In genomic region chr1:200282497-200283122, GRCh38 we compare ENCODE assay signal across 19 cellular contexts.
DNase-seq lines count a peak whose midpoint lies in the region; ATAC-seq, FAIRE-seq and TF ChIP-seq lines count a peak whose summit lies in the region.
"Had no signal": no experiment of that assay in that cellular context is flagged by ENCODE, and none has a peak within 500 bp of the region (broad histone marks: within the 10 kb centered on the region; RNA-seq: fewer than 3 reads in every experiment).

No MANE protein-coding gene starts in this region.

- no peak for TF ChIP-seq RAD21 in HepG2 (CRISPR knock-in tag; IDR thresholded peaks at IDR 0.05)

- DNase-seq in HepG2 (ENCODE audit: low spot score) (no peak), right lobe of liver (no peak), OCI-LY7 (ENCODE audit: low spot score) (no peak), naive B cell (no peak), NCI-H2107 treated with DMSO at 0.1 percent for 48 hours (lab: John Stamatoyannopoulos, UW; ENCODE audit: unreplicated experiment) (no peak), GDM1 (lab: John Stamatoyannopoulos, UW) (no peak), adrenal gland (no peak)
- DNase-seq: BE2C; Caco-2; CD4-positive, CD25-positive, alpha-beta regulatory T cell; GM23248; KG1; NCI-H1092; NCI-H146; NCI-H2081; NCI-H748 treated with DMSO at 0.1 percent for 48 hours had no signal

- in situ Hi-C loops in HepG2 (cut with HindIII; ENCODE audit: extremely low pct_ligation_motif_present, low pct_unique_long_range_greater_than_20kb) = loop anchor here (5.0 kb wide), 1 partner anchor 200 kb away; no protein-coding TSS in a partner anchor

- H3K4me2 ChIP-seq in HepG2 (ENCODE audit: low read depth, low read length) (no peak overlapping the region), OCI-LY7 (ENCODE audit: low read length) (0 out of 2 replicates have a peak overlapping the region, but pooled peaks have one; percentile 8)

- no peak overlapping the region for H3K9ac ChIP-seq in HepG2 (ENCODE audit: insufficient read depth, low read depth, low read length)
- H3K9ac ChIP-seq: GM23248 had no signal

- H3K4me1 ChIP-seq in HepG2 (ENCODE audit: insufficient read depth, low read length) (no peaks in the 10 kb centered on the region; the same call in 1 of the 2 replicates), right lobe of liver (no peaks in the 10 kb centered on the region), OCI-LY7 (ENCODE audit: insufficient read depth, low read length, poor library complexity, severe bottlenecking) (peaks cover 32% of the 10 kb centered on the region), adrenal gland (replicated peaks in 1 of 2) (no peaks in the 10 kb centered on the region)
- H3K4me1 ChIP-seq: BE2C, Caco-2, SJSA1 had no signal

- no peak for TF ChIP-seq CTCF in HepG2 (CRISPR knock-in tag; IDR thresholded peaks at IDR 0.05)
- no peak for TF ChIP-seq CTCF in right lobe of liver (IDR thresholded peaks at IDR 0.05)
- no peak for TF ChIP-seq CTCF in OCI-LY7 (conservative IDR thresholded peaks at IDR 0.05; ENCODE audit: low read length)
- TF ChIP-seq CTCF in adrenal gland (IDR thresholded peaks at IDR 0.05) = no peak

- no peak for FAIRE-seq in HepG2 (lab: Jason Lieb, UNC)
- FAIRE-seq: GM12878, GM19239 had no signal

- POLR2A ChIA-PET in HepG2 (lab: Yijun Ruan, JAX) = no interaction called here
- POLR2A ChIA-PET in OCI-LY7 (lab: Charles Lee) = interaction anchor here (0.5 to 0.8 kb wide), 2 partner anchors 17 to 22 kb away, joined by 3 read pairs; no protein-coding TSS in a partner anchor

- H3K27ac ChIP-seq in HepG2 (ENCODE audit: extremely low read length, insufficient read depth, low read length) (no peak overlapping the region), right lobe of liver (no peak overlapping the region), OCI-LY7 (ENCODE audit: low read depth, low read length, poor library complexity, severe bottlenecking) (no peak overlapping the region), adrenal gland (no peak overlapping the region)
- H3K27ac ChIP-seq: GM23248, SJSA1 had no signal

- TF ChIP-seq POLR2A in HepG2 (IDR thresholded peaks at IDR 0.05; ENCODE audit: insufficient read depth in 1 of 2, low read depth in 2 of 2, low read length in 2 of 2) = no peak
- TF ChIP-seq POLR2A in right lobe of liver (IDR thresholded peaks at IDR 0.05) = no peak
- TF ChIP-seq POLR2A in adrenal gland (IDR thresholded peaks at IDR 0.05) = no peak

- TF ChIP-seq EP300 in HepG2 (IDR thresholded peaks at IDR 0.05; ENCODE audit: low read depth in 2 of 2, low read length in 2 of 2) (no peak), HepG2 (CRISPR knock-in tag; IDR thresholded peaks at IDR 0.05; ENCODE audit: borderline replicate concordance) (no peak)

- no peaks in the 10 kb centered on the region for H3K36me3 ChIP-seq in HepG2 (replicated peaks in 1 of 2; ENCODE audit: control insufficient read depth in 1 of 2, insufficient read depth in 2 of 2, low read length in 2 of 2)
- no peaks in the 10 kb centered on the region for H3K36me3 ChIP-seq in right lobe of liver
- no peaks in the 10 kb centered on the region for H3K36me3 ChIP-seq in OCI-LY7 (ENCODE audit: insufficient read depth, low read length)
- no peaks in the 10 kb centered on the region for H3K36me3 ChIP-seq in adrenal gland (replicated peaks in 1 of 2)
- H3K36me3 ChIP-seq: BE2C, SJSA1 had no signal

- H3K36me3 Mint-ChIP-seq in naive B cell = no peaks in the 10 kb centered on the region
- H3K36me3 Mint-ChIP-seq: CD4-positive, CD25-positive, alpha-beta regulatory T cell had no signal

- H3K4me1 Mint-ChIP-seq in naive B cell = peaks cover 26 to 35% (median 31%) of the 10 kb centered on the region in 3 donors
- H3K4me1 Mint-ChIP-seq: CD4-positive, CD25-positive, alpha-beta regulatory T cell had no signal

- H3K9me3 Mint-ChIP-seq in naive B cell = peaks cover 0 to 2% (median 0%) of the 10 kb centered on the region in 7 donors
- H3K9me3 Mint-ChIP-seq: CD4-positive, CD25-positive, alpha-beta regulatory T cell had no signal

- 56% methylated on average over 8 of the region's 9 CpGs for WGBS in HepG2 (ENCODE audit: low lambda C conversion rate)
- 86% methylated on average over 8 of the region's 9 CpGs for WGBS in right lobe of liver (ENCODE audit: insufficient coverage, low coverage, low lambda C conversion rate, missing lambda C conversion rate)
- WGBS in adrenal gland, 4 donors = 74 to 79% (median 74%) methylated on average over 9 of the region's 9 CpGs

- H3K79me2 ChIP-seq in HepG2 (ENCODE audit: insufficient read depth, low read length) = no peaks in the 10 kb centered on the region
- no peaks in the 10 kb centered on the region for H3K79me2 ChIP-seq in OCI-LY7 (ENCODE audit: insufficient read depth, low read depth, low read length)

- H3K4me3 ChIP-seq in HepG2 (replicated peaks in 1 of 3; ENCODE audit: insufficient read depth in 1 of 3, low read depth in 2 of 3, low read length in 3 of 3) (no peak overlapping the region), right lobe of liver (no peak overlapping the region), OCI-LY7 (ENCODE audit: low read depth, low read length, poor library complexity, severe bottlenecking) (no peak overlapping the region), adrenal gland (no peak overlapping the region)
- H3K4me3 ChIP-seq: GM12878, GM23248, SJSA1 had no signal

- no peaks in the 10 kb centered on the region for H3K9me2 ChIP-seq in OCI-LY7 (ENCODE audit: insufficient read depth, low read length)

- no TSS peak for BruUV-seq in HepG2 (replicated peaks; lab: Mats Ljungman, UMichigan)
- BruUV-seq in OCI-LY7 (replicated peaks; lab: Mats Ljungman, UMichigan) = no TSS peak

- CTCF ChIA-PET in HepG2 (lab: Yijun Ruan, JAX; ENCODE audit: low intra/inter-chr PET ratio, low total read pairs) = no interaction called here
- CTCF ChIA-PET in OCI-LY7 (lab: Charles Lee; ENCODE audit: unreplicated experiment) = interaction anchor here (0.7 kb wide), 1 partner anchor 19 kb away, joined by 4 read pairs; no protein-coding TSS in a partner anchor

- intact Hi-C loops in HepG2 (cut with micrococcal nuclease; ENCODE audit: unreplicated experiment) = no loop called here
- intact Hi-C loops in right lobe of liver (cut with DNase I) = no loop called here
- intact Hi-C loops in OCI-LY7 (cut with micrococcal nuclease; ENCODE audit: unreplicated experiment) = no loop called here
- intact Hi-C loops in adrenal gland (cut with DNase I) = loop anchor here (5.0 to 10.0 kb wide), 2 partner anchors 202 to 205 kb away; no protein-coding TSS in a partner anchor

- H3K9me3 ChIP-seq in HepG2 (ENCODE audit: low read length) (no peaks in the 10 kb centered on the region), right lobe of liver (no peaks in the 10 kb centered on the region), OCI-LY7 (ENCODE audit: low read length) (no peaks in the 10 kb centered on the region), adrenal gland (replicated peaks in 1 of 3) (no peaks in the 10 kb centered on the region)
- H3K9me3 ChIP-seq: BE2C, Caco-2, SJSA1 had no signal

- no peak overlapping the region for H3K27ac Mint-ChIP-seq in naive B cell
- H3K27ac Mint-ChIP-seq: CD4-positive, CD25-positive, alpha-beta regulatory T cell had no signal

- H3K4me3 Mint-ChIP-seq in naive B cell = no peak overlapping the region
- H3K4me3 Mint-ChIP-seq: CD4-positive, CD25-positive, alpha-beta regulatory T cell had no signal

- H3K27me3 Mint-ChIP-seq in naive B cell = no peaks in the 10 kb centered on the region
- H3K27me3 Mint-ChIP-seq: CD4-positive, CD25-positive, alpha-beta regulatory T cell had no signal

- H3K27me3 ChIP-seq in HepG2 (ENCODE audit: control insufficient read depth in 1 of 2, insufficient read depth in 2 of 2, low read length in 2 of 2) (no peaks in the 10 kb centered on the region; a peak in 1 of 5 replicates), right lobe of liver (no peaks in the 10 kb centered on the region), adrenal gland (no peaks in the 10 kb centered on the region)
- H3K27me3 ChIP-seq: SJSA1 had no signal

- H4K20me1 ChIP-seq in HepG2 (ENCODE audit: insufficient read depth, low read length) = no peaks in the 10 kb centered on the region
- H4K20me1 ChIP-seq in OCI-LY7 (ENCODE audit: insufficient read depth, low read length) = no peaks in the 10 kb centered on the region

- no peak for ATAC-seq in HepG2
- ATAC-seq in right lobe of liver = no peak
- ATAC-seq in naive B cell (ENCODE audit: low read depth in 2 of 2) = peak; percentile 17 to 28
- ATAC-seq: GM12878 had no signal

- H2AFZ ChIP-seq in HepG2 (ENCODE audit: low read length) = no peak overlapping the region
- no peak overlapping the region for H2AFZ ChIP-seq in OCI-LY7 (ENCODE audit: low read length)
- H2AFZ ChIP-seq: GM23248 had no signal

TF ChIP-seq in HepG2, 621 proteins besides CTCF, POLR2A, EP300 and RAD21:
- TF ChIP-seq ZNF12 (CRISPR knock-in tag; IDR thresholded peaks at IDR 0.05) (peak; percentile 97), ZEB1 (IDR thresholded peaks at IDR 0.05; ENCODE audit: insufficient replicate concordance, low read depth) (no peak)

Comparison
In these comparisons a context has a peak if more than half of its experiments do, and no peak if none do; other contexts are left out.
1. ATAC-seq: peak in naive B cell (2 of 2); none in HepG2 (single experiment) and right lobe of liver (0 of 4).
2. intact Hi-C loops: an anchor here in adrenal gland (5.0 to 10.0 kb wide); none called in HepG2, right lobe of liver and OCI-LY7.